In the genomic region with DNA sequence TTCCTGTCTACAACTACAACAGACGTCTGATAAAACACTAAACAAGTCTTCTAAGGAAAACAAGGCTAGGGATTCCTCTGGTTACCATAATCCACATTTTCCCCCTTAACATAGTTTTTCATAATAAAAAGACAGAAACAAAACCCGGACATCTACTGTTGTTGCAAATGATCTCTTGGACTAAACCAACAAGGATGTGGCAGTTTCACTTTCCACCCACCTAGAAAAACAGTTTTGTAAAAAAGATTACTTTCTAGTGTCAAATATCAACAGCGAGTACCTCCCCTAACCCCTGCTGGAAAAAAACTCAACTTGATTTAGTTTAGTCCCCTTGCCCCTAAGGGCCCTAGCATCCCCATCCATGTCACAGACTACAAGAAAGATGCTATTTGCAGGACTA, we compare ENCODE assay signal across 1 cellular context.
TF ChIP-seq lines count a peak whose summit lies in the region.

No MANE protein-coding gene starts in this region.

TF ChIP-seq in HepG2, 621 proteins besides CTCF, POLR2A, EP300 and RAD21:
- TF ChIP-seq CCDC6 (CRISPR knock-in tag; IDR thresholded peaks at IDR 0.05) = no peak
- TF ChIP-seq ZNF451 (CRISPR knock-in tag; IDR thresholded peaks at IDR 0.05) = no peak
- no peak for TF ChIP-seq RFX1 (IDR thresholded peaks at IDR 0.05)
- TF ChIP-seq ZNF136 (CRISPR knock-in tag; IDR thresholded peaks at IDR 0.05; ENCODE audit: low read depth) = no peak
- TF ChIP-seq ZNF556 (CRISPR knock-in tag; IDR thresholded peaks at IDR 0.05; ENCODE audit: borderline replicate concordance) = no peak
- TF ChIP-seq, protein P1, sequence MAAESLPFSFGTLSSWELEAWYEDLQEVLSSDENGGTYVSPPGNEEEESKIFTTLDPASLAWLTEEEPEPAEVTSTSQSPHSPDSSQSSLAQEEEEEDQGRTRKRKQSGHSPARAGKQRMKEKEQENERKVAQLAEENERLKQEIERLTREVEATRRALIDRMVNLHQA (CRISPR knock-in tag; IDR thresholded peaks at IDR 0.05) = no peak
- TF ChIP-seq, protein P2, sequence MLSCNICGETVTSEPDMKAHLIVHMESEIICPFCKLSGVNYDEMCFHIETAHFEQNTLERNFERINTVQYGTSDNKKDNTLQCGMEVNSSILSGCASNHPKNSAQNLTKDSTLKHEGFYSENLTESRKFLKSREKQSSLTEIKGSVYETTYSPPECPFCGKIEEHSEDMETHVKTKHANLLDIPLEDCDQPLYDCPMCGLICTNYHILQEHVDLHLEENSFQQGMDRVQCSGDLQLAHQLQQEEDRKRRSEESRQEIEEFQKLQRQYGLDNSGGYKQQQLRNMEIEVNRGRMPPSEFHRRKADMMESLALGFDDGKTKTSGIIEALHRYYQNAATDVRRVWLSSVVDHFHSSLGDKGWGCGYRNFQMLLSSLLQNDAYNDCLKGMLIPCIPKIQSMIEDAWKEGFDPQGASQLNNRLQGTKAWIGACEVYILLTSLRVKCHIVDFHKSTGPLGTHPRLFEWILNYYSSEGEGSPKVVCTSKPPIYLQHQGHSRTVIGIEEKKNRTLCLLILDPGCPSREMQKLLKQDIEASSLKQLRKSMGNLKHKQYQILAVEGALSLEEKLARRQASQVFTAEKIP (CRISPR knock-in tag; IDR thresholded peaks at IDR 0.05; ENCODE audit: borderline replicate concordance) = no peak
- no peak for TF ChIP-seq NFYC (CRISPR knock-in tag; IDR thresholded peaks at IDR 0.05)
- TF ChIP-seq ZNF816 (CRISPR knock-in tag; IDR thresholded peaks at IDR 0.05; ENCODE audit: borderline replicate concordance) = no peak
- TF ChIP-seq HDAC2 (CRISPR knock-in tag; IDR thresholded peaks at IDR 0.05) = no peak
- TF ChIP-seq, protein P3, sequence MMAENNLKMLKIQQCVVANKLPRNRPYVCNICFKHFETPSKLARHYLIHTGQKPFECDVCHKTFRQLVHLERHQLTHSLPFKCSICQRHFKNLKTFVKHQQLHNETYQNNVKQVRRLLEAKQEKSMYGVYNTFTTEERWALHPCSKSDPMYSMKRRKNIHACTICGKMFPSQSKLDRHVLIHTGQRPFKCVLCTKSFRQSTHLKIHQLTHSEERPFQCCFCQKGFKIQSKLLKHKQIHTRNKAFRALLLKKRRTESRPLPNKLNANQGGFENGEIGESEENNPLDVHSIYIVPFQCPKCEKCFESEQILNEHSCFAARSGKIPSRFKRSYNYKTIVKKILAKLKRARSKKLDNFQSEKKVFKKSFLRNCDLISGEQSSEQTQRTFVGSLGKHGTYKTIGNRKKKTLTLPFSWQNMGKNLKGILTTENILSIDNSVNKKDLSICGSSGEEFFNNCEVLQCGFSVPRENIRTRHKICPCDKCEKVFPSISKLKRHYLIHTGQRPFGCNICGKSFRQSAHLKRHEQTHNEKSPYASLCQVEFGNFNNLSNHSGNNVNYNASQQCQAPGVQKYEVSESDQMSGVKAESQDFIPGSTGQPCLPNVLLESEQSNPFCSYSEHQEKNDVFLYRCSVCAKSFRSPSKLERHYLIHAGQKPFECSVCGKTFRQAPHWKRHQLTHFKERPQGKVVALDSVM (CRISPR knock-in tag; IDR thresholded peaks at IDR 0.05) = no peak
- TF ChIP-seq FOXJ3 (CRISPR knock-in tag; IDR thresholded peaks at IDR 0.05; ENCODE audit: borderline replicate concordance) = no peak
- no peak for TF ChIP-seq SP4 (CRISPR knock-in tag; IDR thresholded peaks at IDR 0.05)
- no peak for TF ChIP-seq POLR2AphosphoS5 (IDR thresholded peaks at IDR 0.05; ENCODE audit: low read depth, low read length)
- TF ChIP-seq PHF8 (CRISPR knock-in tag; IDR thresholded peaks at IDR 0.05) = no peak
- no peak for TF ChIP-seq PAF1 (CRISPR knock-in tag; IDR thresholded peaks at IDR 0.05)
- no peak for TF ChIP-seq ZNF720 (CRISPR knock-in tag; IDR thresholded peaks at IDR 0.05)
- no peak for TF ChIP-seq GABPA (IDR thresholded peaks at IDR 0.05; ENCODE audit: low read depth, low read length)
- TF ChIP-seq GABPA (CRISPR knock-in tag; IDR thresholded peaks at IDR 0.05; ENCODE audit: low read depth) = no peak
TF ChIP-seq in HepG2: peak in this region for 0.
